ENCODE assay signal across 1 cellular context in the genomic region with DNA sequence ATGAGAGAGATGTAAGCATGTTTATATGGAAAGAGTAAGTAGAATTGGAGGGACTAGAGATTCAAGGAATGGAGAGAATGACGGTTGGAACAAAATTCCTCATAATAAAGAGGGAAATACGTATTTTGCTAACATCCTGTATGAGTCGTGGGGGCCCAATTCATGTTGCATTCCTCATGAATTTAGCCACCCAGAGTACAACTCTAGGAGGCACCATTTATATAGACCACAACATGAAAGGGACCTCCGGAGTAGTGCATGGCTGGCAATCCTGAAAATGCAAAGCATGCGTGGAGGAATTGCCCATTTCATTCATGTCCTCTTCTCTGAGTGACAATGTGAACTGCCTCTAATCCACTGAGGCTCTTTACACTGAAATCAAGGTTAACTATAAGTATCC.
TF ChIP-seq lines count a peak whose summit lies in the region.

No MANE protein-coding gene starts in this region.

TF ChIP-seq in SK-N-SH treated with all-trans-retinoic acid at 6 μM for 48 hours, 23 proteins besides CTCF, POLR2A, EP300 and RAD21 (continued from another document):
- TF ChIP-seq ZNF8 (CRISPR knock-in tag; IDR thresholded peaks at IDR 0.05), result no peak
- no peak for TF ChIP-seq TOX (CRISPR knock-in tag; IDR thresholded peaks at IDR 0.05; ENCODE audit: borderline replicate concordance)
- no peak for TF ChIP-seq ESRRG (CRISPR knock-in tag; IDR thresholded peaks at IDR 0.05)
- TF ChIP-seq BACH2 (CRISPR knock-in tag; IDR thresholded peaks at IDR 0.05; ENCODE audit: borderline replicate concordance), result no peak
- TF ChIP-seq ZNF565 (CRISPR knock-in tag; conservative IDR thresholded peaks at IDR 0.05; ENCODE audit: low read depth), result no peak
- TF ChIP-seq, protein P1, sequence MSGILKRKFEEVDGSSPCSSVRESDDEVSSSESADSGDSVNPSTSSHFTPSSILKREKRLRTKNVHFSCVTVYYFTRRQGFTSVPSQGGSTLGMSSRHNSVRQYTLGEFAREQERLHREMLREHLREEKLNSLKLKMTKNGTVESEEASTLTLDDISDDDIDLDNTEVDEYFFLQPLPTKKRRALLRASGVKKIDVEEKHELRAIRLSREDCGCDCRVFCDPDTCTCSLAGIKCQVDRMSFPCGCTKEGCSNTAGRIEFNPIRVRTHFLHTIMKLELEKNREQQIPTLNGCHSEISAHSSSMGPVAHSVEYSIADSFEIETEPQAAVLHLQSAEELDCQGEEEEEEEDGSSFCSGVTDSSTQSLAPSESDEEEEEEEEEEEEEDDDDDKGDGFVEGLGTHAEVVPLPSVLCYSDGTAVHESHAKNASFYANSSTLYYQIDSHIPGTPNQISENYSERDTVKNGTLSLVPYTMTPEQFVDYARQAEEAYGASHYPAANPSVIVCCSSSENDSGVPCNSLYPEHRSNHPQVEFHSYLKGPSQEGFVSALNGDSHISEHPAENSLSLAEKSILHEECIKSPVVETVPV (CRISPR knock-in tag; IDR thresholded peaks at IDR 0.05), result no peak
- no peak for TF ChIP-seq TCF4 (CRISPR knock-in tag; IDR thresholded peaks at IDR 0.05; ENCODE audit: borderline replicate concordance)
- no peak for TF ChIP-seq RARB (CRISPR knock-in tag; IDR thresholded peaks at IDR 0.05)
- TF ChIP-seq, protein P2, sequence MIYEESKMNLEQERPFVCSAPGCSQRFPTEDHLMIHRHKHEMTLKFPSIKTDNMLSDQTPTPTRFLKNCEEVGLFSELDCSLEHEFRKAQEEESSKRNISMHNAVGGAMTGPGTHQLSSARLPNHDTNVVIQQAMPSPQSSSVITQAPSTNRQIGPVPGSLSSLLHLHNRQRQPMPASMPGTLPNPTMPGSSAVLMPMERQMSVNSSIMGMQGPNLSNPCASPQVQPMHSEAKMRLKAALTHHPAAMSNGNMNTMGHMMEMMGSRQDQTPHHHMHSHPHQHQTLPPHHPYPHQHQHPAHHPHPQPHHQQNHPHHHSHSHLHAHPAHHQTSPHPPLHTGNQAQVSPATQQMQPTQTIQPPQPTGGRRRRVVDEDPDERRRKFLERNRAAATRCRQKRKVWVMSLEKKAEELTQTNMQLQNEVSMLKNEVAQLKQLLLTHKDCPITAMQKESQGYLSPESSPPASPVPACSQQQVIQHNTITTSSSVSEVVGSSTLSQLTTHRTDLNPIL (CRISPR knock-in tag; IDR thresholded peaks at IDR 0.05; ENCODE audit: low read depth), result no peak
- TF ChIP-seq GLIS3 (CRISPR knock-in tag; IDR thresholded peaks at IDR 0.05), result no peak
- no peak for TF ChIP-seq CSDC2 (CRISPR knock-in tag; IDR thresholded peaks at IDR 0.05)
- TF ChIP-seq ZFP3 (CRISPR knock-in tag; IDR thresholded peaks at IDR 0.05), result no peak
